Comparison of ENCODE assay signal across 11 cellular contexts in the genomic region with DNA sequence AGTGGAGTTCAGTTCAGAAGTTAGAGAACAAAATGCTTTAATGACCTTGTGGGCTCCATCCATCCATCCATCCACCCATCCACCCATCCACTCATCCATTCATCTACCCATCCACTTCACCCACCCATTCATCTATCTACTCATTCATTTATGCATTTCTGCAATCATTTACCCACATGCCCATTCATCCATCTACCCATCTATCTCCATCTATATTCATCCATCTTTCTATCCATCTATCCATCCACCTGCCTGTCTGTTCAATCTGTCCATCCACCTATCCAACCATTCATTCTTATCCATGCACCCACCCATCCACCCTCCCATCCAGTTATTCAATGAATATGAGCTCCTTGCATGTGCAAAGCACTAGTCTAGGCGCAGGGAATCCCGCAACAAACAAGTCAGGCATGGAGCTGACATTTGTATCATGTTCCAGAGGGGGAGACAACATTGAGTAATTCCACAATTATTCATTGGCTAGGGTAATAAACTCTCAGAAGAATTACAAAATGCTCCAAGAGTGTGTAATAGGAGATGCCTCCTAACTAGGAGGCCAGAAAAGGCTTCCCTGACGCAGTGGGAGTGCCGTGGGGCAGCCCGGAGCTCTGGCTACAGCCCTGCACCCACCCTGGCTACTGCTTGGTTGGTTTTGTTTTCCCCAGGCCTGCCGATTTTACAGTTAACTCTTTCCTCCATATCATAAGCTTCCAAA.
DNase-seq lines count a peak whose midpoint lies in the region; ATAC-seq and TF ChIP-seq lines count a peak whose summit lies in the region.
"Had no signal": no experiment of that assay in that cellular context is flagged by ENCODE, and none has a peak within 500 bp of the region (broad histone marks: within the 10 kb centered on the region; RNA-seq: fewer than 3 reads in every experiment).

No MANE protein-coding gene starts in this region.

- H3K79me2 ChIP-seq in OCI-LY1 (ENCODE audit: insufficient read depth, low read length) (no peaks in the 10 kb centered on the region), neural progenitor cell (ENCODE audit: low read depth) (no peaks in the 10 kb centered on the region)

- peak overlapping the region; percentile 84 for H3K27ac Mint-ChIP-seq in neural progenitor cell
- no peak overlapping the region for H3K27ac Mint-ChIP-seq in CD4-positive, alpha-beta T cell
- H3K27ac Mint-ChIP-seq: activated naive CD8-positive, alpha-beta T cell; CD4-positive, CD25-positive, alpha-beta regulatory T cell had no signal

- CTCF ChIA-PET in CD4-positive, alpha-beta T cell (lab: Charles Lee): no interaction called here

- peak; percentile 84 for DNase-seq in AG08395 (ENCODE audit: low spot score)
- DNase-seq in fibroblast of gingiva (ENCODE audit: low read depth): peak; percentile 94
- DNase-seq in neural progenitor cell (ENCODE audit: low spot score): no peak
- DNase-seq in stimulated activated CD4-positive, alpha-beta T cell treated with anti-CD3 and anti-CD28 coated beads, Interleukin-12 subunit alpha, Interleukin-12 subunit beta, amount 100 ng/mL, for 4 hours: no peak
- DNase-seq in CD4-positive, alpha-beta T cell: no peak
- DNase-seq: CD4-positive, CD25-positive, alpha-beta regulatory T cell; NCI-H2081 had no signal

- intact Hi-C loops in CD4-positive, alpha-beta T cell (cut with DNase I, micrococcal nuclease): no loop called here

- peaks cover 6% of the 10 kb centered on the region for H3K27me3 Mint-ChIP-seq in neural progenitor cell (ENCODE audit: insufficient read depth, low read depth)
- peaks cover 14% of the 10 kb centered on the region for H3K27me3 Mint-ChIP-seq in CD4-positive, alpha-beta T cell

- H3K36me3 ChIP-seq in OCI-LY1 (ENCODE audit: insufficient read depth, low read length): no peaks in the 10 kb centered on the region; the same call in 1 of the 2 replicates
- no peaks in the 10 kb centered on the region for H3K36me3 ChIP-seq in neural progenitor cell

- H3K9me3 Mint-ChIP-seq in neural progenitor cell: peaks cover 12% of the 10 kb centered on the region
- no peaks in the 10 kb centered on the region for H3K9me3 Mint-ChIP-seq in CD4-positive, alpha-beta T cell

- H3K4me3 Mint-ChIP-seq in neural progenitor cell: no peak overlapping the region
- H3K4me3 Mint-ChIP-seq in CD4-positive, alpha-beta T cell: no peak overlapping the region
- H3K4me3 Mint-ChIP-seq: activated naive CD8-positive, alpha-beta T cell; CD4-positive, CD25-positive, alpha-beta regulatory T cell had no signal

- no peaks in the 10 kb centered on the region for H3K9me3 ChIP-seq in OCI-LY1 (ENCODE audit: low read length)
- no peaks in the 10 kb centered on the region for H3K9me3 ChIP-seq in neural progenitor cell (ENCODE audit: low read depth)
- no peaks in the 10 kb centered on the region for H3K9me3 ChIP-seq in CD4-positive, alpha-beta T cell (ENCODE audit: control insufficient read depth, low read length)

- H3K4me1 ChIP-seq in OCI-LY1 (ENCODE audit: insufficient read depth, low read length, severe bottlenecking): peaks cover 14% of the 10 kb centered on the region
- peaks cover 30% of the 10 kb centered on the region for H3K4me1 ChIP-seq in neural progenitor cell

- H4K20me1 ChIP-seq in OCI-LY1 (ENCODE audit: insufficient read depth, low read length): no peaks in the 10 kb centered on the region
- no peaks in the 10 kb centered on the region for H4K20me1 ChIP-seq in neural progenitor cell (ENCODE audit: low read depth)

- H3K27me3 ChIP-seq in OCI-LY1 (ENCODE audit: insufficient read depth, low read length): no peaks in the 10 kb centered on the region
- no peaks in the 10 kb centered on the region for H3K27me3 ChIP-seq in neural progenitor cell
- H3K27me3 ChIP-seq in CD4-positive, alpha-beta T cell (ENCODE audit: control insufficient read depth, insufficient read depth, low read length): no peaks in the 10 kb centered on the region

- peaks cover 45% of the 10 kb centered on the region for H3K4me1 Mint-ChIP-seq in neural progenitor cell
- H3K4me1 Mint-ChIP-seq in CD4-positive, alpha-beta T cell (ENCODE audit: low read depth): no peaks in the 10 kb centered on the region
- H3K4me1 Mint-ChIP-seq: CD4-positive, CD25-positive, alpha-beta regulatory T cell had no signal

- POLR2A ChIA-PET in CD4-positive, alpha-beta T cell (lab: Charles Lee): no interaction called here

- TF ChIP-seq CTCF in OCI-LY1 (IDR thresholded peaks at IDR 0.05; ENCODE audit: low read length): no peak
- no peak for TF ChIP-seq CTCF in neural progenitor cell (IDR thresholded peaks at IDR 0.05)
- TF ChIP-seq CTCF in CD4-positive, alpha-beta T cell (IDR thresholded peaks at IDR 0.05): no peak

- H3K4me3 ChIP-seq in OCI-LY1 (ENCODE audit: low read depth, low read length, poor library complexity, severe bottlenecking): no peak overlapping the region
- H3K4me3 ChIP-seq in neural progenitor cell: no peak overlapping the region

- ATAC-seq in HG02970 (IDR thresholded peaks at IDR 0.05; ENCODE audit: low FRiP score, unreplicated experiment) (no peak), HG03175 (IDR thresholded peaks at IDR 0.05; ENCODE audit: unreplicated experiment) (no peak)
- ATAC-seq in CD4-positive, alpha-beta T cell (ENCODE audit: poor library complexity): no peak

- H3K9ac ChIP-seq in OCI-LY1 (ENCODE audit: low read length) (no peak overlapping the region), neural progenitor cell (no peak overlapping the region)

- H3K4me2 ChIP-seq in OCI-LY1 (ENCODE audit: low read length) (no peak overlapping the region), neural progenitor cell (peak overlapping the region; percentile 15)

- H3K27ac ChIP-seq in OCI-LY1 (ENCODE audit: low read depth, low read length, poor library complexity, severe bottlenecking) (no peak overlapping the region), neural progenitor cell (no peak overlapping the region)
- no peak overlapping the region for H3K27ac ChIP-seq in CD4-positive, alpha-beta T cell (ENCODE audit: low read depth, low read length)

- H3K36me3 Mint-ChIP-seq in neural progenitor cell: peaks cover 2% of the 10 kb centered on the region
- no peaks in the 10 kb centered on the region for H3K36me3 Mint-ChIP-seq in CD4-positive, alpha-beta T cell (ENCODE audit: low read depth)
- H3K36me3 Mint-ChIP-seq: activated naive CD8-positive, alpha-beta T cell; CD4-positive, CD25-positive, alpha-beta regulatory T cell had no signal

- no peaks in the 10 kb centered on the region for H3K9me2 ChIP-seq in OCI-LY1 (ENCODE audit: low read depth, low read length)

- H2AFZ ChIP-seq in OCI-LY1 (ENCODE audit: low read length) (peak overlapping the region; percentile 74; the same call in 1 of the 2 replicates), neural progenitor cell (replicated peaks) (peak overlapping the region; percentile 92)

- H3F3A ChIP-seq in OCI-LY1 (ENCODE audit: insufficient read depth, low read length) (no peaks in the 10 kb centered on the region), neural progenitor cell (ENCODE audit: low read depth) (peaks cover 27% of the 10 kb centered on the region)

Comparison
In these comparisons a context has a peak if more than half of its experiments do, and no peak if none do; other contexts are left out.
1. DNase-seq: peak in AG08395 (single experiment) and fibroblast of gingiva (single experiment); none in neural progenitor cell (single experiment), stimulated activated CD4-positive, alpha-beta T cell treated with anti-CD3 and anti-CD28 coated beads, Interleukin-12 subunit alpha, Interleukin-12 subunit beta, amount 100 ng/mL, for 4 hours (single experiment) and CD4-positive, alpha-beta T cell (0 of 10).